In the genomic region with DNA sequence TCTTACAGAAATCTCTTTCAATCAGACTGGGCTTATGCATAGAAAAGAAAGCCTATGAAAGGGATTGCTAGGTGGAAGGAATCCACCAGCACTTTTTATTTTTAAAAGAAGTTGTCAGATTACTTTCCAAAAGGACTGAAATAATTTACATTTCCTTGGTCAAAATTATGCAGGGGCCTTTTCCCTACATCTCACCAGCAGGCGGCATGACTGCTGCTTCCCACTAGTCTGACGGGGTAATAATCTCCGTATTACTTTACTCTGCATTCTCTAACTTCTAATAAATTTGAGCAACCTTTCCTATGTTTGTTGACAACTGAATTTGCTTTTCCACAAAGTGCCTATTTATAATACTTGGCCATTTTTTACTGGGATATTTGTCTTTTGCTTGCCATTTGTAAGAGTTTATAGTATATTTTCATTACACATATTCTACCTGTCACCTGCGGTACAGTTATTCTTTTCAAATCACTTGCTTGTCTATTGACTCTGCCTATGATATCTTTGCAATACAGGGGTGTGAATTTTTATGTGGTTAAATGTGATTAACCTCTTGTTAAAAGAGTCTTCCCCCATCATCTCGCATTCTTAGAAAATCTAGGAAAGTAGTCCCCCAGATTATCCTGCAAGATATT, we compare ENCODE assay signal across 3 cellular contexts.
TF ChIP-seq lines count a peak whose summit lies in the region.

No MANE protein-coding gene starts in this region.

TF ChIP-seq in IMR-90, 13 proteins besides CTCF, POLR2A, EP300 and RAD21:
- TF ChIP-seq MXI1 (IDR thresholded peaks at IDR 0.05; ENCODE audit: borderline replicate concordance, low read depth, low read length) (no peak), RFX5 (IDR thresholded peaks at IDR 0.05; ENCODE audit: low read depth, low read length) (no peak), MAZ (IDR thresholded peaks at IDR 0.05; ENCODE audit: borderline replicate concordance, low read depth, low read length) (no peak), MAFK (IDR thresholded peaks at IDR 0.05; ENCODE audit: low read depth, low read length) (no peak), SMC3 (IDR thresholded peaks at IDR 0.05; ENCODE audit: low read depth, low read length) (peak; percentile 53), CEBPB (IDR thresholded peaks at IDR 0.05; ENCODE audit: low read depth, low read length) (no peak)

TF ChIP-seq in GM12878, 131 proteins besides CTCF, POLR2A, EP300 and RAD21:
- TF ChIP-seq, protein P1, sequence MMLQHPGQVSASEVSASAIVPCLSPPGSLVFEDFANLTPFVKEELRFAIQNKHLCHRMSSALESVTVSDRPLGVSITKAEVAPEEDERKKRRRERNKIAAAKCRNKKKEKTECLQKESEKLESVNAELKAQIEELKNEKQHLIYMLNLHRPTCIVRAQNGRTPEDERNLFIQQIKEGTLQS (IDR thresholded peaks at IDR 0.05; ENCODE audit: borderline replicate concordance, extremely low read depth, low read depth, low read length) = no peak
- peak; percentile 65; the same call in 1 of the 2 replicates for TF ChIP-seq SMC3 (IDR thresholded peaks at IDR 0.05; ENCODE audit: borderline replicate concordance, low read length)
- TF ChIP-seq YY1 (IDR thresholded peaks at IDR 0.05; ENCODE audit: low read depth, low read length) = 0 out of 2 replicates have a peak, but pooled peaks have one; percentile 16
- no peak for TF ChIP-seq ZNF24 (IDR thresholded peaks at IDR 0.05)
TF ChIP-seq in GM12878: peak in this region for 2.

TF ChIP-seq in GM12891, 5 proteins besides CTCF, POLR2A, EP300 and RAD21:
- TF ChIP-seq PAX5 (IDR thresholded peaks at IDR 0.05; ENCODE audit: insufficient read depth, low read length, severe bottlenecking) (no peak), POU2F2 (IDR thresholded peaks at IDR 0.05; ENCODE audit: low read depth, low read length) (no peak), SPI1 (IDR thresholded peaks at IDR 0.05; ENCODE audit: low read depth, low read length) (no peak), POLR2AphosphoS5 (IDR thresholded peaks at IDR 0.05; ENCODE audit: low read depth, low read length) (no peak), TAF1 (IDR thresholded peaks at IDR 0.05; ENCODE audit: low read depth, low read length) (no peak)
